In genomic region chr17:77436481-77436880, GRCh38 we compare ENCODE assay signal across 11 cellular contexts.
DNase-seq lines count a peak whose midpoint lies in the region; ATAC-seq, FAIRE-seq and TF ChIP-seq lines count a peak whose summit lies in the region.
"Had no signal": no experiment of that assay in that cellular context is flagged by ENCODE, and none has a peak within 500 bp of the region (broad histone marks: within the 10 kb centered on the region; RNA-seq: fewer than 3 reads in every experiment).

No MANE protein-coding gene starts in this region.

- no peak for TF ChIP-seq CTCF in CD8-positive, alpha-beta T cell (IDR thresholded peaks at IDR 0.05)
- no peak for TF ChIP-seq CTCF in neutrophil (IDR thresholded peaks at IDR 0.05)

- H3K4me3 ChIP-seq in CD8-positive, alpha-beta T cell (ENCODE audit: low read depth, low read length), result peak overlapping the region; percentile 70
- H3K4me3 ChIP-seq in Karpas-422 (ENCODE audit: low read length) (no peak overlapping the region), ectodermal cell (ENCODE audit: insufficient read depth, low read depth, low read length) (peak overlapping the region; percentile 20), neutrophil (ENCODE audit: low read depth in 1 of 2, low read length in 1 of 2) (peak overlapping the region; percentile 31 to 62)
- H3K4me3 ChIP-seq: HAP-1 had no signal

- 43 to 44% methylated on average over 11 of the region's 11 CpGs for WGBS in ectodermal cell, 2 experiments

- no peak overlapping the region for H2AFZ ChIP-seq in Karpas-422 (ENCODE audit: low read length)

- peaks cover 18% of the 10 kb centered on the region for H3K36me3 Mint-ChIP-seq in CD8-positive, alpha-beta T cell

- ATAC-seq in CD8-positive, alpha-beta T cell, result no peak

- no peaks in the 10 kb centered on the region for H3K9me3 ChIP-seq in CD8-positive, alpha-beta T cell (ENCODE audit: low read length)
- H3K9me3 ChIP-seq in Karpas-422 (ENCODE audit: low read length) (no peaks in the 10 kb centered on the region), ectodermal cell (ENCODE audit: control insufficient read depth, low read length) (no peaks in the 10 kb centered on the region), neutrophil (no peaks in the 10 kb centered on the region)
- H3K9me3 ChIP-seq: HAP-1 had no signal

- H3K9ac ChIP-seq in Karpas-422 (ENCODE audit: low read length), result peak overlapping the region; percentile 82; the same call in 1 of the 2 replicates

- CTCF ChIA-PET in CD8-positive, alpha-beta T cell (lab: Charles Lee), result interaction anchor here (0.7 to 13.5 kb wide), 12 partner anchors 9 to 105 kb away, joined by 3 to 175 read pairs (median 8); no protein-coding TSS in a partner anchor

- H4K20me1 ChIP-seq in Karpas-422 (ENCODE audit: insufficient read depth, low read depth, low read length), result no peaks in the 10 kb centered on the region

- no peaks in the 10 kb centered on the region for H3K27me3 ChIP-seq in CD8-positive, alpha-beta T cell (ENCODE audit: insufficient read depth, low read length)
- H3K27me3 ChIP-seq in Karpas-422 (ENCODE audit: low read length), result no peaks in the 10 kb centered on the region
- no peaks in the 10 kb centered on the region for H3K27me3 ChIP-seq in ectodermal cell (ENCODE audit: control insufficient read depth, insufficient read depth, low read length, poor library complexity, severe bottlenecking)
- no peaks in the 10 kb centered on the region for H3K27me3 ChIP-seq in neutrophil

- peak overlapping the region; percentile 66 for H3K27ac ChIP-seq in CD8-positive, alpha-beta T cell (ENCODE audit: low read depth, low read length)
- H3K27ac ChIP-seq in Karpas-422 (ENCODE audit: low read length) (no peak overlapping the region), ectodermal cell (ENCODE audit: insufficient read depth, low read depth, low read length, poor library complexity, severe bottlenecking) (peak overlapping the region; percentile 44), neutrophil (peak overlapping the region; percentile 98)
- H3K27ac ChIP-seq: VCaP had no signal

- DNase-seq in CD8-positive, alpha-beta T cell, result peak in 1 of 7 experiments; percentile 49
- DNase-seq in Karpas-422, result no peak
- DNase-seq in NCI-H2171 (lab: John Stamatoyannopoulos, UW), result no peak
- no peak for DNase-seq in HK-2 (ENCODE audit: unreplicated experiment)
- DNase-seq in epidermal melanocyte (ENCODE audit: insufficient read length, low spot score), result no peak
- no peak for DNase-seq in GM19239 (ENCODE audit: insufficient read length, low spot score)

- H3K79me2 ChIP-seq in Karpas-422 (ENCODE audit: low read length), result no peaks in the 10 kb centered on the region

- H3K4me1 Mint-ChIP-seq in CD8-positive, alpha-beta T cell (ENCODE audit: low read depth), result peaks cover 88% of the 10 kb centered on the region

- peak overlapping the region; percentile 74 for H3K4me2 ChIP-seq in Karpas-422 (ENCODE audit: low read depth, low read length, poor library complexity, severe bottlenecking)

- intact Hi-C loops in CD8-positive, alpha-beta T cell (cut with DNase I, micrococcal nuclease), result no loop called here

- peaks cover 83% of the 10 kb centered on the region for H3K4me1 ChIP-seq in CD8-positive, alpha-beta T cell (ENCODE audit: insufficient read depth, low read length)
- peaks cover 51% of the 10 kb centered on the region for H3K4me1 ChIP-seq in Karpas-422 (ENCODE audit: low read length)
- H3K4me1 ChIP-seq in ectodermal cell (ENCODE audit: control insufficient read depth, insufficient read depth, low read length), result peaks cover 75% of the 10 kb centered on the region
- H3K4me1 ChIP-seq in neutrophil (ENCODE audit: control insufficient read depth in 1 of 2, insufficient read depth in 1 of 2, low read depth in 1 of 2, low read length in 1 of 2), result peaks cover 72% of the 10 kb centered on the region in 2 experiments
- H3K4me1 ChIP-seq: HAP-1 had no signal

- no peaks in the 10 kb centered on the region for H3K36me3 ChIP-seq in CD8-positive, alpha-beta T cell (ENCODE audit: insufficient read depth, low read length)
- H3K36me3 ChIP-seq in Karpas-422 (ENCODE audit: insufficient read depth, low read length), result no peaks in the 10 kb centered on the region
- no peaks in the 10 kb centered on the region for H3K36me3 ChIP-seq in ectodermal cell (ENCODE audit: control insufficient read depth, insufficient read depth, low read length)
- no peaks in the 10 kb centered on the region for H3K36me3 ChIP-seq in neutrophil
- H3K36me3 ChIP-seq: HAP-1 had no signal

- peak overlapping the region; percentile 95 for H3K4me3 Mint-ChIP-seq in CD8-positive, alpha-beta T cell

- FAIRE-seq in GM19239 (lab: Jason Lieb, UNC), result no peak
- FAIRE-seq: bronchial epithelial cell had no signal

- no peaks in the 10 kb centered on the region for H3K9me2 ChIP-seq in Karpas-422 (replicated peaks; ENCODE audit: insufficient read depth, low read length)

- peak overlapping the region; percentile 97 for H3K27ac Mint-ChIP-seq in CD8-positive, alpha-beta T cell

- POLR2A ChIA-PET in CD8-positive, alpha-beta T cell (lab: Charles Lee), result interaction anchor here (0.8 to 17.2 kb wide), 13 partner anchors 8 to 105 kb away, joined by 3 to 242 read pairs (median 7); no protein-coding TSS in a partner anchor

- no peaks in the 10 kb centered on the region for H3K9me3 Mint-ChIP-seq in CD8-positive, alpha-beta T cell

- H3K27me3 Mint-ChIP-seq in CD8-positive, alpha-beta T cell (ENCODE audit: low read depth), result no peaks in the 10 kb centered on the region
